14 cellular contexts compared by ENCODE assay signal in the genomic region with DNA sequence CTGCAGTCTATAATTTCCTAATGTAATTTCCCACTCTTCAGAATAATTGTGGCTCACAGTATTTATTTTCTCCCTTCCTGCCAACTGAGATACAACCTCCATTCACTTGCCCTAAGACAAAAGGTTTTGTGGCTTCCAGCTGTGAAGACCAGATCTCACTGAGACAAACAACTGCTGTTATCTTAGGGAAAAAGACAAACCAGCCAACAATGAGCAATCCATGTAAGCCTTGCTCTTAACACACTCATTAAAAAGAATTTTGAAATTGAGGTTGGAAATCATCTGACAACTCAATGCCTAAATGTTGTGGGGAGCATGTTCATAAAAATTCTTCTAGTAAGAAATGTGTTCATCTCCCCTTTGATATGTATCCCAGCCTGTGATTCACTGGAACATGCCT.
A peak's percentile ranks its signal among the peaks of the same experiment; 100 is the strongest.
DNase-seq lines count a peak whose midpoint lies in the region; ATAC-seq, FAIRE-seq and TF ChIP-seq lines count a peak whose summit lies in the region.
"Had no signal": no experiment of that assay in that cellular context is flagged by ENCODE, and none has a peak within 500 bp of the region (broad histone marks: within the 10 kb centered on the region; RNA-seq: fewer than 3 reads in every experiment).

No MANE protein-coding gene starts in this region.

- H3K4me3 ChIP-seq in ACC112 (ENCODE audit: low read depth, low read length) (peak overlapping the region; percentile 24; the same call in 1 of the 2 replicates), astrocyte (ENCODE audit: insufficient read depth, low read depth, low read length) (no peak overlapping the region), left lung (no peak overlapping the region)

- no peaks in the 10 kb centered on the region for H3K27me3 Mint-ChIP-seq in astrocyte (ENCODE audit: low read depth, unreplicated experiment)
- H3K27me3 Mint-ChIP-seq in osteocyte (ENCODE audit: unreplicated experiment), result no peaks in the 10 kb centered on the region
- H3K27me3 Mint-ChIP-seq: activated CD4-positive, alpha-beta memory T cell treated with anti-CD3 and anti-CD28 coated beads for 36 hours; activated naive CD4-positive, alpha-beta T cell treated with anti-CD3 and anti-CD28 coated beads, Interleukin-2, amount 50 U/mL, for 24 hours; stimulated activated memory B cell treated with anti-CD40 and anti-IgM and Interleukin-4, amounts not matched to agents 10 μg/mL and 1 μg/mL and 100 μg/mL, for 72 hours had no signal

- no peak overlapping the region for H3K27ac Mint-ChIP-seq in astrocyte (ENCODE audit: unreplicated experiment)
- no peak overlapping the region for H3K27ac Mint-ChIP-seq in osteocyte (ENCODE audit: unreplicated experiment)
- H3K27ac Mint-ChIP-seq: activated CD4-positive, alpha-beta memory T cell treated with anti-CD3 and anti-CD28 coated beads for 36 hours; activated naive CD4-positive, alpha-beta T cell treated with anti-CD3 and anti-CD28 coated beads, Interleukin-2, amount 50 U/mL, for 24 hours; stimulated activated memory B cell treated with anti-CD40 and anti-IgM and Interleukin-4, amounts not matched to agents 10 μg/mL and 1 μg/mL and 100 μg/mL, for 72 hours had no signal

- peaks cover 21% of the 10 kb centered on the region for H3K4me1 ChIP-seq in ACC112 (ENCODE audit: control insufficient read depth, insufficient read depth, low read length, unreplicated experiment)
- peaks cover 16% of the 10 kb centered on the region for H3K4me1 ChIP-seq in astrocyte (ENCODE audit: insufficient read depth, low read length)
- H3K4me1 ChIP-seq in left lung, result no peaks in the 10 kb centered on the region

- ATAC-seq in left lung, result peak; percentile 21
- ATAC-seq in GM18520 (IDR thresholded peaks at IDR 0.05; ENCODE audit: unreplicated experiment), result no peak
- ATAC-seq in GM19023 (IDR thresholded peaks at IDR 0.05; ENCODE audit: unreplicated experiment), result no peak
- no peak for ATAC-seq in HG03378 (IDR thresholded peaks at IDR 0.05; ENCODE audit: unreplicated experiment)
- ATAC-seq: stimulated activated memory B cell treated with anti-CD40 and anti-IgM and Interleukin-4, amounts not matched to agents 10 μg/mL and 1 μg/mL and 100 μg/mL, for 72 hours had no signal

- peaks cover 20% of the 10 kb centered on the region for H3K36me3 ChIP-seq in ACC112 (ENCODE audit: insufficient read depth, low read length)
- H3K36me3 ChIP-seq in astrocyte (ENCODE audit: insufficient read depth, low read length), result peaks cover 9% of the 10 kb centered on the region
- H3K36me3 ChIP-seq in left lung, result no peaks in the 10 kb centered on the region

- H2AFZ ChIP-seq in ACC112 (ENCODE audit: low read length, unreplicated experiment), result no peak overlapping the region
- H2AFZ ChIP-seq in astrocyte (ENCODE audit: low read depth, low read length), result no peak overlapping the region

- H3K9me3 ChIP-seq in astrocyte (ENCODE audit: insufficient read depth, low read depth, low read length), result no peaks in the 10 kb centered on the region
- peaks cover 0 to 4% of the 10 kb centered on the region in 2 donors for H3K9me3 ChIP-seq in left lung

- H3K27ac ChIP-seq in ACC112 (ENCODE audit: low read depth, low read length) (no peak overlapping the region), astrocyte (ENCODE audit: low read depth, low read length) (no peak overlapping the region), left lung (no peak overlapping the region)

- H3K4me3 Mint-ChIP-seq in astrocyte (ENCODE audit: unreplicated experiment) (no peak overlapping the region), osteocyte (ENCODE audit: unreplicated experiment) (no peak overlapping the region)
- H3K4me3 Mint-ChIP-seq: activated CD4-positive, alpha-beta memory T cell treated with anti-CD3 and anti-CD28 coated beads for 36 hours; activated naive CD4-positive, alpha-beta T cell treated with anti-CD3 and anti-CD28 coated beads, Interleukin-2, amount 50 U/mL, for 24 hours; stimulated activated memory B cell treated with anti-CD40 and anti-IgM and Interleukin-4, amounts not matched to agents 10 μg/mL and 1 μg/mL and 100 μg/mL, for 72 hours had no signal

- H3K4me1 Mint-ChIP-seq in astrocyte (ENCODE audit: low read depth, unreplicated experiment) (peaks cover 9% of the 10 kb centered on the region), osteocyte (ENCODE audit: unreplicated experiment) (peaks cover 22% of the 10 kb centered on the region)
- H3K4me1 Mint-ChIP-seq: activated naive CD4-positive, alpha-beta T cell treated with anti-CD3 and anti-CD28 coated beads, Interleukin-2, amount 50 U/mL, for 24 hours; stimulated activated memory B cell treated with anti-CD40 and anti-IgM and Interleukin-4, amounts not matched to agents 10 μg/mL and 1 μg/mL and 100 μg/mL, for 72 hours had no signal

- intact Hi-C loops in left lung (cut with DNase I), result no loop called here

- H3K9ac ChIP-seq in astrocyte (ENCODE audit: low read length), result no peak overlapping the region

- H4K20me1 ChIP-seq in astrocyte (ENCODE audit: insufficient read depth, low read length), result no peaks in the 10 kb centered on the region

- DNase-seq in NCI-H1092 (lab: John Stamatoyannopoulos, UW) (peak; percentile 36), astrocyte (ENCODE audit: low read depth) (peak; percentile 69), left lung (no peak), osteocyte (ENCODE audit: extremely low spot score, unreplicated experiment) (no peak)
- DNase-seq: activated CD4-positive, alpha-beta memory T cell treated with anti-CD3 and anti-CD28 coated beads for 36 hours; effector CD4-positive, alpha-beta T cell; Karpas-422 had no signal

- H3K9me3 Mint-ChIP-seq in astrocyte (ENCODE audit: unreplicated experiment) (no peaks in the 10 kb centered on the region), osteocyte (ENCODE audit: unreplicated experiment) (no peaks in the 10 kb centered on the region)
- H3K9me3 Mint-ChIP-seq: activated CD4-positive, alpha-beta memory T cell treated with anti-CD3 and anti-CD28 coated beads for 36 hours; activated naive CD4-positive, alpha-beta T cell treated with anti-CD3 and anti-CD28 coated beads, Interleukin-2, amount 50 U/mL, for 24 hours; stimulated activated memory B cell treated with anti-CD40 and anti-IgM and Interleukin-4, amounts not matched to agents 10 μg/mL and 1 μg/mL and 100 μg/mL, for 72 hours had no signal

- H3K79me2 ChIP-seq in ACC112 (ENCODE audit: control insufficient read depth, insufficient read depth, low read length, unreplicated experiment) (peaks cover 5% of the 10 kb centered on the region), astrocyte (ENCODE audit: insufficient read depth, low read length) (peaks cover 38% of the 10 kb centered on the region)

- TF ChIP-seq CTCF in astrocyte (IDR thresholded peaks at IDR 0.05; ENCODE audit: insufficient read depth, low read depth, low read length) (no peak), left lung (IDR thresholded peaks at IDR 0.05) (no peak), osteocyte (IDR thresholded peaks at IDR 0.05) (no peak)

- H3K4me2 ChIP-seq in astrocyte (ENCODE audit: low read length), result peak overlapping the region; percentile 4

- H3K36me3 Mint-ChIP-seq in astrocyte (ENCODE audit: low read depth, unreplicated experiment), result no peaks in the 10 kb centered on the region
- no peaks in the 10 kb centered on the region for H3K36me3 Mint-ChIP-seq in osteocyte (ENCODE audit: unreplicated experiment)
- H3K36me3 Mint-ChIP-seq: activated CD4-positive, alpha-beta memory T cell treated with anti-CD3 and anti-CD28 coated beads for 36 hours; activated naive CD4-positive, alpha-beta T cell treated with anti-CD3 and anti-CD28 coated beads, Interleukin-2, amount 50 U/mL, for 24 hours; stimulated activated memory B cell treated with anti-CD40 and anti-IgM and Interleukin-4, amounts not matched to agents 10 μg/mL and 1 μg/mL and 100 μg/mL, for 72 hours had no signal

- H3K27me3 ChIP-seq in ACC112 (ENCODE audit: insufficient read depth, low read length) (no peaks in the 10 kb centered on the region), astrocyte (ENCODE audit: insufficient read depth, low read length) (no peaks in the 10 kb centered on the region), left lung (no peaks in the 10 kb centered on the region)

- no peak for FAIRE-seq in astrocyte (lab: Jason Lieb, UNC)
- FAIRE-seq: G401.6 had no signal

Comparison
In these comparisons a context has a peak if more than half of its experiments do, and no peak if none do; other contexts are left out.
1. DNase-seq: peak in NCI-H1092 (single experiment) and astrocyte (single experiment); none in left lung (0 of 2) and osteocyte (single experiment).